27 cellular contexts compared by ENCODE assay signal in the genomic region with DNA sequence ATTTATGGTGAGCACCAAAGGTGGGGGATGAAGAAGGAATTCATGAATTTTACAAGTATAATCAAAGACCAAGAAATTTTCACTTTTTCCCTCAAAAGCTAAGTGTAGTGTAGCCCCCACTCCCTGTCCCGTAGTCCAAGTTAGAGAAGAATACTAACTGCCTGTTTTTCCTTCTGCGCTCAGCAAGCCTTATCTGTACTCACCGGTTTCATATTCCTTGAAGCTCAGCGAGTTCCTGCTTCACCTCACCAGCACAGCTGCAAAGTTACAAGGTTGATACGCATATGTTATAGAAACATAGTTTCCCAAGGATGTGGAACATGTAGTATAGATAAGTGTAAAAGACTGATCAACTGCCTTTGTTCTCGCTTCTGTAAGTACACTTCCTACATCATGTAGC.
"Had no signal": no experiment of that assay in that cellular context is flagged by ENCODE, and none has a peak within 500 bp of the region (broad histone marks: within the 10 kb centered on the region; RNA-seq: fewer than 3 reads in every experiment).

No MANE protein-coding gene starts in this region.

- H3K4me2 ChIP-seq: smooth muscle cell had no signal

- H3K27me3 Mint-ChIP-seq: dendritic cell treated with granulocyte-macrophage colony-stimulating factor and Interleukin-4, amounts not matched to agents 40 ng/mL and 50 ng/mL, for 4 days; progenitor cell of endocrine pancreas; stimulated activated naive CD8-positive, alpha-beta T cell treated with anti-CD3 and anti-CD28 coated beads, Interleukin-15, amount 100 ng/mL, for 72 hours had no signal

- H3K9me3 ChIP-seq: colonic mucosa, gastrocnemius medialis, ovary, right lobe of liver, suprapubic skin had no signal

- H3K36me3 Mint-ChIP-seq: memory B cell, natural killer cell, type B pancreatic cell had no signal

- FAIRE-seq: keratinocyte had no signal

- H3K27ac ChIP-seq: colonic mucosa, epithelial cell of prostate, gastrocnemius medialis, ovary, right lobe of liver, suprapubic skin had no signal

- H3K27ac Mint-ChIP-seq: dendritic cell treated with granulocyte-macrophage colony-stimulating factor and Interleukin-4, amounts not matched to agents 40 ng/mL and 50 ng/mL, for 4 days; endodermal cell; memory B cell; natural killer cell; progenitor cell of endocrine pancreas; stimulated activated naive CD8-positive, alpha-beta T cell treated with anti-CD3 and anti-CD28 coated beads, Interleukin-15, amount 100 ng/mL, for 72 hours; type B pancreatic cell had no signal

- H3K4me3 Mint-ChIP-seq: dendritic cell treated with granulocyte-macrophage colony-stimulating factor and Interleukin-4, amounts not matched to agents 40 ng/mL and 50 ng/mL, for 4 days; endodermal cell; memory B cell; natural killer cell; stimulated activated naive CD8-positive, alpha-beta T cell treated with anti-CD3 and anti-CD28 coated beads, Interleukin-15, amount 100 ng/mL, for 72 hours; type B pancreatic cell had no signal

- H3K4me3 ChIP-seq: colonic mucosa, gastrocnemius medialis, lung, ovary, right lobe of liver, smooth muscle cell, suprapubic skin had no signal

- H3K27me3 ChIP-seq: colonic mucosa, gastrocnemius medialis, ovary, right lobe of liver, suprapubic skin had no signal

- H3K4me1 Mint-ChIP-seq: endodermal cell had no signal

- DNase-seq: colonic mucosa; effector CD8-positive, alpha-beta T cell; endodermal cell; foreskin fibroblast; gastrocnemius medialis; head of caudate nucleus; left ventricle myocardium superior; natural killer cell; occipital lobe; ovary; right lobe of liver; stimulated activated CD4-positive, alpha-beta T cell treated with anti-CD3 and anti-CD28 coated beads, Interleukin-12 subunit alpha, Interleukin-12 subunit beta, amount 100 ng/mL, for 4 hours; stimulated activated CD4-positive, alpha-beta T cell treated with anti-CD3 and anti-CD28 coated beads, Interleukin-1b, Interleukin-23, amount 100 ng/mL, for 48 hours; stimulated activated CD4-positive, alpha-beta T cell treated with anti-CD3 and anti-CD28 coated beads, Interleukin-4, amount 100 ng/mL, for 1 hour; stimulated activated CD8-positive, alpha-beta memory T cell treated with anti-CD3 and anti-CD28 coated beads, Interleukin-4, amount 100 ng/mL, for 48 hours; stimulated activated naive CD4-positive, alpha-beta T cell; stimulated activated naive CD8-positive, alpha-beta T cell treated with anti-CD3 and anti-CD28 coated beads, Interleukin-15, amount 100 ng/mL, for 72 hours had no signal

- H3K4me1 ChIP-seq: colonic mucosa, gastrocnemius medialis, suprapubic skin had no signal

- ATAC-seq: esophagus mucosa; gastrocnemius medialis; left ventricle myocardium superior; natural killer cell; right lobe of liver; stimulated activated naive CD8-positive, alpha-beta T cell treated with anti-CD3 and anti-CD28 coated beads, Interleukin-15, amount 100 ng/mL, for 72 hours had no signal

- H3K9me3 Mint-ChIP-seq: dendritic cell treated with granulocyte-macrophage colony-stimulating factor and Interleukin-4, amounts not matched to agents 40 ng/mL and 50 ng/mL, for 4 days; memory B cell; natural killer cell; stimulated activated naive CD8-positive, alpha-beta T cell treated with anti-CD3 and anti-CD28 coated beads, Interleukin-15, amount 100 ng/mL, for 72 hours had no signal

- H3K36me3 ChIP-seq: colonic mucosa, gastrocnemius medialis, ovary, right lobe of liver, suprapubic skin had no signal
